Comparison of ENCODE assay signal across 8 cellular contexts in genomic region chr13:26476111-26476743, GRCh38.
DNase-seq lines count a peak whose midpoint lies in the region; ATAC-seq and TF ChIP-seq lines count a peak whose summit lies in the region.
"Had no signal": no experiment of that assay in that cellular context is flagged by ENCODE, and none has a peak within 500 bp of the region (broad histone marks: within the 10 kb centered on the region; RNA-seq: fewer than 3 reads in every experiment).

No MANE protein-coding gene starts in this region.

- H3K27me3 Mint-ChIP-seq in CD14-positive monocyte (ENCODE audit: low read depth in 3 of 3), result peaks cover 4 to 8% (median 5%) of the 10 kb centered on the region in 3 donors

- no peak overlapping the region for H3K4me3 Mint-ChIP-seq in CD14-positive monocyte

- peak overlapping the region; percentile 57 for H3K4me3 ChIP-seq in HUES64 (ENCODE audit: low read length)
- no peak overlapping the region for H3K4me3 ChIP-seq in adrenal gland
- peak overlapping the region; percentile 25 for H3K4me3 ChIP-seq in iPS-18c (ENCODE audit: insufficient read depth, low read depth, low read length)
- H3K4me3 ChIP-seq in skeletal muscle satellite cell (ENCODE audit: low read length), result peak overlapping the region; percentile 57

- peak overlapping the region; percentile 93 for H3K27ac ChIP-seq in HUES64 (ENCODE audit: low read depth, low read length)
- peak overlapping the region in 2 of 5 donors; percentile 8 to 27 for H3K27ac ChIP-seq in adrenal gland

- H3K4me1 ChIP-seq in HUES64 (ENCODE audit: insufficient read depth, low read length) (peaks cover 18% of the 10 kb centered on the region), adrenal gland (replicated peaks in 1 of 2) (no peaks in the 10 kb centered on the region), skeletal muscle satellite cell (ENCODE audit: control insufficient read depth, insufficient read depth, low read length) (peaks cover 21% of the 10 kb centered on the region)

- H3K9ac ChIP-seq in HUES64 (ENCODE audit: low read depth, low read length) (peak overlapping the region; percentile 37; the same call in 1 of the 2 replicates), skeletal muscle satellite cell (ENCODE audit: low read depth, low read length) (peak overlapping the region; percentile 44)

- H3K9me3 Mint-ChIP-seq in CD14-positive monocyte, result peaks cover 0 to 7% (median 0%) of the 10 kb centered on the region in 7 donors

- intact Hi-C loops in adrenal gland (cut with DNase I), result no loop called here
- intact Hi-C loops in CD14-positive monocyte (cut with micrococcal nuclease), result no loop called here

- H3K4me1 Mint-ChIP-seq in CD14-positive monocyte, result peaks cover 7% of the 10 kb centered on the region

- ATAC-seq in GM21515 (IDR thresholded peaks at IDR 0.05; ENCODE audit: unreplicated experiment) (no peak), HG03460 (IDR thresholded peaks at IDR 0.05; ENCODE audit: unreplicated experiment) (no peak)

- H3K27ac Mint-ChIP-seq in CD14-positive monocyte, result no peak overlapping the region

- no peak for TF ChIP-seq CTCF in adrenal gland (IDR thresholded peaks at IDR 0.05)
- TF ChIP-seq CTCF in CD14-positive monocyte (IDR thresholded peaks at IDR 0.05), result no peak

- H3K27me3 ChIP-seq in HUES64 (ENCODE audit: insufficient read depth, low read length), result no peaks in the 10 kb centered on the region
- no peaks in the 10 kb centered on the region for H3K27me3 ChIP-seq in adrenal gland
- no peaks in the 10 kb centered on the region for H3K27me3 ChIP-seq in skeletal muscle satellite cell (ENCODE audit: control insufficient read depth, insufficient read depth, low read length)

- 2% methylated on average over 20 of the region's 20 CpGs for WGBS in HUES64
- 4 to 14% (median 11%) methylated on average over 5 to 20 of the region's 20 CpGs; no CpG with 5 or more reads in 1 of the 4 donors for WGBS in adrenal gland, 4 donors

- TF ChIP-seq POLR2A in adrenal gland (IDR thresholded peaks at IDR 0.05), result no peak

- H3K4me2 ChIP-seq in skeletal muscle satellite cell (ENCODE audit: low read length), result peak overlapping the region; percentile 71

- peak in 4 of 7 donors; percentile 21 to 61 (median 33) for DNase-seq in adrenal gland
- no peak for DNase-seq in CD14-positive monocyte (ENCODE audit: low spot score)
- DNase-seq: NCI-H1694 had no signal

- H3K36me3 Mint-ChIP-seq in CD14-positive monocyte, result no peaks in the 10 kb centered on the region

- H3K36me3 ChIP-seq in HUES64 (ENCODE audit: insufficient read depth, low read length) (no peaks in the 10 kb centered on the region), adrenal gland (replicated peaks in 1 of 2) (no peaks in the 10 kb centered on the region), skeletal muscle satellite cell (ENCODE audit: insufficient read depth, low read length) (no peaks in the 10 kb centered on the region)

- H3K9me3 ChIP-seq in HUES64 (ENCODE audit: insufficient read depth, low read depth, low read length), result no peaks in the 10 kb centered on the region
- H3K9me3 ChIP-seq in adrenal gland (replicated peaks in 1 of 3), result no peaks in the 10 kb centered on the region
- no peaks in the 10 kb centered on the region for H3K9me3 ChIP-seq in iPS-18c (ENCODE audit: control insufficient read depth, insufficient read depth, low read length)
- H3K9me3 ChIP-seq in skeletal muscle satellite cell (replicated peaks; ENCODE audit: low read length), result no peaks in the 10 kb centered on the region

Comparison
In these comparisons a context has a peak if more than half of its experiments do, and no peak if none do; other contexts are left out.
1. H3K4me3 ChIP-seq: peak in HUES64 (single experiment), iPS-18c (single experiment) and skeletal muscle satellite cell (single experiment); none in adrenal gland (0 of 4).